Comparison of ENCODE assay signal across 25 cellular contexts in genomic region chr12:104508752-104509446, GRCh38. TPM values are rescaled to one million over a fixed set of nuclear protein-coding genes. Genes with fewer than 3 reads are reported as not detected.
DNase-seq lines count a peak whose midpoint lies in the region; ATAC-seq and TF ChIP-seq lines count a peak whose summit lies in the region.
"Had no signal": no experiment of that assay in that cellular context is flagged by ENCODE, and none has a peak within 500 bp of the region (broad histone marks: within the 10 kb centered on the region; RNA-seq: fewer than 3 reads in every experiment).

No MANE protein-coding gene starts in this region.

- peaks cover 6% of the 10 kb centered on the region for H3K9me3 Mint-ChIP-seq in activated CD4-positive, alpha-beta T cell treated with anti-CD3 and anti-CD28 coated beads for 36 hours (ENCODE audit: low read depth)
- H3K9me3 Mint-ChIP-seq in CD8-positive, alpha-beta T cell: no peaks in the 10 kb centered on the region
- peaks cover 0 to 3% (median 0%) of the 10 kb centered on the region in 7 donors for H3K9me3 Mint-ChIP-seq in naive B cell
- H3K9me3 Mint-ChIP-seq: CD4-positive, alpha-beta T cell had no signal

- H3K27me3 Mint-ChIP-seq in activated CD4-positive, alpha-beta T cell treated with anti-CD3 and anti-CD28 coated beads for 36 hours: no peaks in the 10 kb centered on the region
- no peaks in the 10 kb centered on the region for H3K27me3 Mint-ChIP-seq in CD8-positive, alpha-beta T cell (ENCODE audit: low read depth)
- no peaks in the 10 kb centered on the region for H3K27me3 Mint-ChIP-seq in naive B cell
- H3K27me3 Mint-ChIP-seq: activated naive CD4-positive, alpha-beta T cell treated with anti-CD3 and anti-CD28 coated beads, Interleukin-2, amount 10 ng/mL, durations not matched to agents 7 days and 5 days; CD4-positive, alpha-beta T cell had no signal

- TF ChIP-seq CTCF in CD8-positive, alpha-beta T cell (IDR thresholded peaks at IDR 0.05): no peak

- H3K27ac Mint-ChIP-seq in activated CD4-positive, alpha-beta T cell treated with anti-CD3 and anti-CD28 coated beads for 36 hours: no peak overlapping the region
- H3K27ac Mint-ChIP-seq in CD8-positive, alpha-beta T cell: peak overlapping the region; percentile 24
- H3K27ac Mint-ChIP-seq in naive B cell: peak overlapping the region in 4 of 6 donors; percentile 67 to 96 (median 88)
- H3K27ac Mint-ChIP-seq: GM23338, nephron, WTC11 had no signal

- DNase-seq in activated CD4-positive, alpha-beta T cell treated with anti-CD3 and anti-CD28 coated beads for 36 hours: no peak
- no peak for DNase-seq in activated CD4-positive, alpha-beta T cell treated with anti-CD3 and anti-CD28 coated beads, Interleukin-2, amount 50 U/mL, for 4 hours
- no peak for DNase-seq in CD8-positive, alpha-beta T cell
- peak; percentile 51 to 54 for DNase-seq in activated T-cell treated with anti-CD3 and anti-CD28 coated beads, Interleukin-2, amount 50 U/mL, for 48 hours
- no peak for DNase-seq in naive B cell
- DNase-seq in OCI-M2 (lab: John Stamatoyannopoulos, UW; ENCODE audit: unreplicated experiment): no peak
- no peak for DNase-seq in SW 1271 (lab: John Stamatoyannopoulos, UW)
- DNase-seq: 8988T; activated naive CD4-positive, alpha-beta T cell treated with anti-CD3 and anti-CD28 coated beads, Interleukin-2, amount 10 ng/mL, durations not matched to agents 7 days and 5 days; amygdala; CD4-positive, alpha-beta T cell; gastrocnemius medialis; kidney glomerular epithelial cell; NCI-H1092 treated with DMSO at 0.1 percent for 48 hours; NCI-H187; NCI-H2171; NCI-H510A; SJCRH30; stimulated activated CD4-positive, alpha-beta T cell treated with anti-CD3 and anti-CD28 coated beads, Interleukin-15, amount 100 ng/mL, for 24 hours; stimulated activated CD4-positive, alpha-beta T cell treated with anti-CD3 and anti-CD28 coated beads, Interleukin-4, amount 100 ng/mL, for 4 hours; testis had no signal

- no peak overlapping the region for H3K27ac ChIP-seq in CD8-positive, alpha-beta T cell (ENCODE audit: low read depth, low read length)
- H3K27ac ChIP-seq: gastrocnemius medialis, SJCRH30 had no signal

- CTCF ChIA-PET in activated CD4-positive, alpha-beta T cell treated with anti-CD3 and anti-CD28 coated beads for 36 hours (lab: Charles Lee): interaction anchor here (0.6 to 0.9 kb wide), 2 partner anchors 28 to 45 kb away, joined by 3 read pairs; no protein-coding TSS in a partner anchor
- CTCF ChIA-PET in CD8-positive, alpha-beta T cell (lab: Charles Lee): interaction anchor here (0.9 kb wide), 2 partner anchors 9 to 127 kb away, joined by 3 read pairs; no protein-coding TSS in a partner anchor

- POLR2A ChIA-PET in activated CD4-positive, alpha-beta T cell treated with anti-CD3 and anti-CD28 coated beads for 36 hours (lab: Charles Lee): no interaction called here
- POLR2A ChIA-PET in CD8-positive, alpha-beta T cell (lab: Charles Lee): interaction anchor here (0.6 to 1.0 kb wide), 2 partner anchors 20 to 50 kb away, joined by 3 to 4 read pairs; no protein-coding TSS in a partner anchor

- peak; percentile 19 for ATAC-seq in activated CD4-positive, alpha-beta T cell treated with anti-CD3 and anti-CD28 coated beads for 36 hours
- no peak for ATAC-seq in CD8-positive, alpha-beta T cell
- no peak for ATAC-seq in naive B cell (ENCODE audit: low read depth in 2 of 2)
- no peak for ATAC-seq in GM21737 (IDR thresholded peaks at IDR 0.05; ENCODE audit: unreplicated experiment)
- ATAC-seq: gastrocnemius medialis, GM23338, WTC11 had no signal

- H3K9me3 ChIP-seq in CD8-positive, alpha-beta T cell (ENCODE audit: low read length): no peaks in the 10 kb centered on the region
- H3K9me3 ChIP-seq: gastrocnemius medialis, SJCRH30, testis had no signal

- intact Hi-C loops in activated CD4-positive, alpha-beta T cell treated with anti-CD3 and anti-CD28 coated beads for 36 hours (cut with DNase I, micrococcal nuclease): no loop called here
- intact Hi-C loops in CD8-positive, alpha-beta T cell (cut with DNase I, micrococcal nuclease): no loop called here

- H3K36me3 ChIP-seq in CD8-positive, alpha-beta T cell (ENCODE audit: insufficient read depth, low read length): no peaks in the 10 kb centered on the region
- H3K36me3 ChIP-seq: gastrocnemius medialis, SJCRH30 had no signal

- H3K36me3 Mint-ChIP-seq in activated CD4-positive, alpha-beta T cell treated with anti-CD3 and anti-CD28 coated beads for 36 hours (ENCODE audit: low read depth): peaks cover 9% of the 10 kb centered on the region
- peaks cover 5% of the 10 kb centered on the region for H3K36me3 Mint-ChIP-seq in CD8-positive, alpha-beta T cell
- peaks cover 0 to 8% of the 10 kb centered on the region in 2 donors for H3K36me3 Mint-ChIP-seq in naive B cell

- H3K4me1 Mint-ChIP-seq in activated CD4-positive, alpha-beta T cell treated with anti-CD3 and anti-CD28 coated beads for 36 hours: peaks cover 66% of the 10 kb centered on the region
- H3K4me1 Mint-ChIP-seq in CD8-positive, alpha-beta T cell (ENCODE audit: low read depth): peaks cover 74% of the 10 kb centered on the region
- peaks cover 74 to 87% (median 87%) of the 10 kb centered on the region in 3 donors for H3K4me1 Mint-ChIP-seq in naive B cell

- no peaks in the 10 kb centered on the region for H3K27me3 ChIP-seq in CD8-positive, alpha-beta T cell (ENCODE audit: insufficient read depth, low read length)
- H3K27me3 ChIP-seq: gastrocnemius medialis, SJCRH30, testis had no signal

- H3K4me1 ChIP-seq in CD8-positive, alpha-beta T cell (ENCODE audit: insufficient read depth, low read length): peaks cover 21% of the 10 kb centered on the region
- H3K4me1 ChIP-seq: gastrocnemius medialis, SJCRH30 had no signal

- no peak overlapping the region for H3K4me3 ChIP-seq in CD8-positive, alpha-beta T cell (ENCODE audit: low read depth, low read length)
- H3K4me3 ChIP-seq: gastrocnemius medialis, GM23338, SJCRH30, testis had no signal

- H3K4me3 Mint-ChIP-seq in activated CD4-positive, alpha-beta T cell treated with anti-CD3 and anti-CD28 coated beads for 36 hours: no peak overlapping the region
- no peak overlapping the region for H3K4me3 Mint-ChIP-seq in CD8-positive, alpha-beta T cell
- H3K4me3 Mint-ChIP-seq in naive B cell: peak overlapping the region in 7 of 8 donors; percentile 4 to 79 (median 23)
- H3K4me3 Mint-ChIP-seq: activated naive CD4-positive, alpha-beta T cell treated with anti-CD3 and anti-CD28 coated beads, Interleukin-2, amount 10 ng/mL, durations not matched to agents 7 days and 5 days; GM23338; nephron; WTC11 had no signal

RNA-seq across cellular contexts. Expression of gene CHST11, which starts 52.2 kb away (rescaled TPM):
- 10 to 100 TPM; 33.3 to 33.6 TPM for total RNA-seq in activated CD4-positive, alpha-beta T cell treated with anti-CD3 and anti-CD28 coated beads for 36 hours
- total RNA-seq in CD8-positive, alpha-beta T cell: 10 to 100 TPM; 29.1 to 35.5 TPM
- polyA plus RNA-seq in naive B cell (ENCODE audit: low read depth in 6 of 6): 10 to 100 TPM; 39.8 to 63.6 (median 58.6) TPM

Comparison
In these comparisons a context has a peak if more than half of its experiments do, and no peak if none do; other contexts are left out.
1. DNase-seq: peak in activated T-cell treated with anti-CD3 and anti-CD28 coated beads, Interleukin-2, amount 50 U/mL, for 48 hours (2 of 2); none in activated CD4-positive, alpha-beta T cell treated with anti-CD3 and anti-CD28 coated beads for 36 hours (single experiment), activated CD4-positive, alpha-beta T cell treated with anti-CD3 and anti-CD28 coated beads, Interleukin-2, amount 50 U/mL, for 4 hours (0 of 2), CD8-positive, alpha-beta T cell (0 of 7), naive B cell (single experiment), OCI-M2 (single experiment) and SW 1271 (0 of 2).
2. H3K4me3 Mint-ChIP-seq: peak in naive B cell (7 of 8); none in activated CD4-positive, alpha-beta T cell treated with anti-CD3 and anti-CD28 coated beads for 36 hours (single experiment) and CD8-positive, alpha-beta T cell (single experiment).